ENCODE assay signal across 16 cellular contexts in genomic region chr2:85761946-85762345, GRCh38. TPM values are rescaled to one million over a fixed set of nuclear protein-coding genes. Genes with fewer than 3 reads are reported as not detected.
DNase-seq lines count a peak whose midpoint lies in the region; ATAC-seq, FAIRE-seq and TF ChIP-seq lines count a peak whose summit lies in the region.
"Had no signal": no experiment of that assay in that cellular context is flagged by ENCODE, and none has a peak within 500 bp of the region (broad histone marks: within the 10 kb centered on the region; RNA-seq: fewer than 3 reads in every experiment).

No MANE protein-coding gene starts in this region.

- CTCF ChIA-PET in HepG2 (lab: Yijun Ruan, JAX; ENCODE audit: low intra/inter-chr PET ratio, low total read pairs): no interaction called here

- TF ChIP-seq RAD21 in HepG2 (CRISPR knock-in tag; IDR thresholded peaks at IDR 0.05): no peak

- no peak for TF ChIP-seq CTCF in HepG2 (CRISPR knock-in tag; IDR thresholded peaks at IDR 0.05)
- no peak for TF ChIP-seq CTCF in right lobe of liver (IDR thresholded peaks at IDR 0.05)
- TF ChIP-seq CTCF in coronary artery (IDR thresholded peaks at IDR 0.05): no peak
- TF ChIP-seq CTCF in thoracic aorta (IDR thresholded peaks at IDR 0.05): no peak

- no peak for TF ChIP-seq POLR2A in HepG2 (IDR thresholded peaks at IDR 0.05; ENCODE audit: insufficient read depth in 1 of 2, low read depth in 2 of 2, low read length in 2 of 2)
- TF ChIP-seq POLR2A in right lobe of liver (IDR thresholded peaks at IDR 0.05): no peak

- H3K4me3 ChIP-seq in HepG2 (replicated peaks in 1 of 3; ENCODE audit: insufficient read depth in 1 of 3, low read depth in 2 of 3, low read length in 3 of 3) (peak overlapping the region in 1 of 3 experiments; percentile 45; a peak in 1 of 6 replicates), right lobe of liver (peak overlapping the region in 1 of 3 donors; percentile 4), coronary artery (peak overlapping the region; percentile 87), thoracic aorta (no peak overlapping the region)
- H3K4me3 ChIP-seq: BLaER1 treated with 17β-estradiol and CSF1 and Interleukin-3, amounts not matched to agents 10 nM and 100 nM had no signal

- H3K36me3 ChIP-seq in HepG2 (replicated peaks in 1 of 2; ENCODE audit: control insufficient read depth in 1 of 2, insufficient read depth in 2 of 2, low read length in 2 of 2) (no peaks in the 10 kb centered on the region), right lobe of liver (peaks cover 0 to 18% (median 0%) of the 10 kb centered on the region in 4 donors), thoracic aorta (peaks cover 29% of the 10 kb centered on the region)
- H3K36me3 ChIP-seq: BLaER1 treated with 17β-estradiol and CSF1 and Interleukin-3, amounts not matched to agents 10 nM and 100 nM had no signal

- H3K9me3 ChIP-seq in HepG2 (ENCODE audit: low read length) (no peaks in the 10 kb centered on the region), right lobe of liver (no peaks in the 10 kb centered on the region), thoracic aorta (no peaks in the 10 kb centered on the region)
- H3K9me3 ChIP-seq: BLaER1 treated with 17β-estradiol and CSF1 and Interleukin-3, amounts not matched to agents 10 nM and 100 nM had no signal

- no peak for TF ChIP-seq EP300 in HepG2 (IDR thresholded peaks at IDR 0.05; ENCODE audit: low read depth in 2 of 2, low read length in 2 of 2)
- TF ChIP-seq EP300 in HepG2 (CRISPR knock-in tag; IDR thresholded peaks at IDR 0.05; ENCODE audit: borderline replicate concordance): no peak

- no peak overlapping the region for H2AFZ ChIP-seq in HepG2 (ENCODE audit: low read length)

- in situ Hi-C loops in HepG2 (cut with HindIII; ENCODE audit: extremely low pct_ligation_motif_present, low pct_unique_long_range_greater_than_20kb): no loop called here

- H4K20me1 ChIP-seq in HepG2 (ENCODE audit: insufficient read depth, low read length): no peaks in the 10 kb centered on the region

- DNase-seq in HepG2 (ENCODE audit: low spot score) (no peak), right lobe of liver (no peak), coronary artery (ENCODE audit: low spot score) (no peak), thoracic aorta (ENCODE audit: low spot score) (no peak), dermis blood vessel endothelial cell (no peak), C1 segment of cervical spinal cord (lab: John Stamatoyannopoulos, UW) (no peak), NCI-H1417 treated with DMSO at 0.1 percent for 48 hours (lab: John Stamatoyannopoulos, UW) (no peak)
- DNase-seq in stimulated activated naive CD4-positive, alpha-beta T cell (lab: John Stamatoyannopoulos, UW): no peak
- DNase-seq: 8988T; ACHN; Calu3; CD4-positive, alpha-beta T cell; DMS 273 treated with DMSO at 0.1 percent for 48 hours; HCEC 1CT had no signal

- H3K27me3 ChIP-seq in HepG2 (ENCODE audit: control insufficient read depth in 1 of 2, insufficient read depth in 2 of 2, low read length in 2 of 2) (no peaks in the 10 kb centered on the region), right lobe of liver (no peaks in the 10 kb centered on the region), thoracic aorta (replicated peaks; ENCODE audit: insufficient read depth) (no peaks in the 10 kb centered on the region)

- WGBS in HepG2 (ENCODE audit: low lambda C conversion rate): 49% methylated on average over 4 of the region's 4 CpGs
- 62% methylated on average over 4 of the region's 4 CpGs for WGBS in right lobe of liver (ENCODE audit: insufficient coverage, low coverage, low lambda C conversion rate, missing lambda C conversion rate)

- H3K27ac ChIP-seq in HepG2 (ENCODE audit: extremely low read length, insufficient read depth, low read length) (no peak overlapping the region), right lobe of liver (peak overlapping the region in 1 of 3 donors; percentile 51), coronary artery (peak overlapping the region in 1 of 2 donors; percentile 80), thoracic aorta (peak overlapping the region; percentile 55 to 56)
- H3K27ac ChIP-seq: BLaER1 treated with 17β-estradiol and CSF1 and Interleukin-3, amounts not matched to agents 10 nM and 100 nM; HL-60 had no signal

- intact Hi-C loops in HepG2 (cut with micrococcal nuclease; ENCODE audit: unreplicated experiment): no loop called here
- intact Hi-C loops in right lobe of liver (cut with DNase I): no loop called here

- peaks cover 73% of the 10 kb centered on the region for H3K4me1 ChIP-seq in HepG2 (ENCODE audit: insufficient read depth, low read length)
- peaks cover 0 to 60% (median 20%) of the 10 kb centered on the region in 4 donors for H3K4me1 ChIP-seq in right lobe of liver
- peaks cover 13 to 88% of the 10 kb centered on the region in 2 donors for H3K4me1 ChIP-seq in thoracic aorta (ENCODE audit: control insufficient read depth in 1 of 2, low read depth in 2 of 2)

- H3K9ac ChIP-seq in HepG2 (ENCODE audit: insufficient read depth, low read depth, low read length): no peak overlapping the region
- H3K9ac ChIP-seq: BLaER1 treated with 17β-estradiol and CSF1 and Interleukin-3, amounts not matched to agents 10 nM and 100 nM had no signal

- ATAC-seq in HepG2 (peak; percentile 5), right lobe of liver (no peak), thoracic aorta (ENCODE audit: insufficient number of reproducible peaks, low FRiP score, low read depth) (no peak)

- H3K79me2 ChIP-seq in HepG2 (ENCODE audit: insufficient read depth, low read length): no peaks in the 10 kb centered on the region

- peak overlapping the region; percentile 71 for H3K4me2 ChIP-seq in HepG2 (ENCODE audit: low read depth, low read length)
- H3K4me2 ChIP-seq: BLaER1 treated with 17β-estradiol and CSF1 and Interleukin-3, amounts not matched to agents 10 nM and 100 nM had no signal

- BruUV-seq in HepG2 (replicated peaks; lab: Mats Ljungman, UMichigan): no TSS peak

- POLR2A ChIA-PET in HepG2 (lab: Yijun Ruan, JAX): interaction anchor here (1.1 to 1.7 kb wide), 2 partner anchors 10 to 16 kb away, joined by 4 to 11 read pairs; no protein-coding TSS in a partner anchor

- no peak for FAIRE-seq in HepG2 (lab: Jason Lieb, UNC)

TF ChIP-seq in HepG2, 621 proteins besides CTCF, POLR2A, EP300 and RAD21 (continues in another document):
- TF ChIP-seq NCOA1 (CRISPR knock-in tag; IDR thresholded peaks at IDR 0.05) (peak; percentile 48; the same call in 1 of the 2 replicates), REPIN1 (CRISPR knock-in tag; IDR thresholded peaks at IDR 0.05; ENCODE audit: borderline replicate concordance, low read depth) (0 out of 2 replicates have a peak, but pooled peaks have one; percentile 1), KDM6A (CRISPR knock-in tag; IDR thresholded peaks at IDR 0.05; ENCODE audit: low read depth) (no peak)

RNA-seq across cellular contexts. Expression of gene ATOH8, which starts 8.2 kb away (rescaled TPM):
- total RNA-seq in HepG2 (2016; rRNA removed; fragmentation: Illumina TruSeq; extraction: Trizol) (0.11 and 0.13 TPM in 2 replicates), right lobe of liver (10 to 100 TPM in 4 of 6 experiments, 1 to 10 TPM in 2; 5.3 to 78.0 (median 46.2) TPM), thoracic aorta (100 to 1,000 TPM in 1 of 2 donors, 10 to 100 TPM in 1; 78.4 to 207 TPM), dermis blood vessel endothelial cell (42.3 and 58.4 TPM in 2 replicates)
- 0.10 TPM in 1 of 2 replicates, not detected in the other for total RNA-seq in HepG2 (2016; cell fraction: cytosol; rRNA removed; fragmentation: Illumina TruSeq; extraction: Trizol; ENCODE audit: low read depth)
- total RNA-seq in HepG2 (2016; cell fraction: insoluble cytoplasmic fraction; rRNA removed; fragmentation: Illumina TruSeq; extraction: Trizol): 0.13 and 0.21 TPM in 2 replicates
- total RNA-seq in HepG2 (2016; cell fraction: membrane; rRNA removed; fragmentation: Illumina TruSeq; extraction: Trizol): 0.12 and 0.21 TPM in 2 replicates
- 0.34 and 0.38 TPM in 2 replicates for total RNA-seq in HepG2 (2016; cell fraction: nucleus; rRNA removed; fragmentation: Illumina TruSeq; extraction: Trizol)
- polyA plus RNA-seq in HepG2 (2011; rRNA removed): 0.22 and 0.61 TPM in 2 replicates
- 0.23 and 0.62 TPM in 2 replicates for polyA plus RNA-seq in HepG2 (2011; cell fraction: cytosol; rRNA removed)
- 0.55 and 0.88 TPM in 2 replicates for polyA plus RNA-seq in HepG2 (2011; cell fraction: nucleus; rRNA removed)
- 0.13 TPM in 1 of 2 replicates, not detected in the other for polyA plus RNA-seq in HepG2 (2012)
- not detected in 2 replicates for polyA plus RNA-seq in HepG2 (2016; cell fraction: cytosol; fragmentation: Illumina TruSeq; extraction: Trizol; ENCODE audit: low read depth)
- 0.11 and 0.14 TPM in 2 replicates for polyA plus RNA-seq in HepG2 (2016; cell fraction: insoluble cytoplasmic fraction; fragmentation: Illumina TruSeq; extraction: Trizol; ENCODE audit: low read depth)
- 0.13 TPM in 1 of 2 replicates, not detected in the other for polyA plus RNA-seq in HepG2 (2016; cell fraction: membrane; fragmentation: Illumina TruSeq; extraction: Trizol; ENCODE audit: low read depth)
- polyA plus RNA-seq in HepG2 (2016; cell fraction: nucleus; fragmentation: Illumina TruSeq; extraction: Trizol; ENCODE audit: insufficient read depth, low read depth): 0.15 and 0.25 TPM in 2 replicates
- polyA minus RNA-seq in HepG2 (2011; rRNA and poly(A)+ RNA removed; ENCODE audit: low replicate concordance): 1.6 and 10.7 TPM in 2 replicates
- 0.44 TPM in 1 of 2 replicates, not detected in the other for polyA minus RNA-seq in HepG2 (2011; cell fraction: cytosol; rRNA and poly(A)+ RNA removed)
- polyA minus RNA-seq in HepG2 (2011; cell fraction: nucleus; rRNA and poly(A)+ RNA removed): 0.62 and 1.4 TPM in 2 replicates
- total RNA-seq: CD4-positive, alpha-beta T cell had no signal

Comparison
In these comparisons a context has a peak if more than half of its experiments do, and no peak if none do; other contexts are left out.
1. RNA of gene ATOH8, which starts 8.2 kb away (total RNA-seq): 78.4 to 207 TPM in thoracic aorta, 5.3 to 78.0 TPM in right lobe of liver and 42.3 to 58.4 TPM in dermis blood vessel endothelial cell; 0.10 to 0.38 TPM in HepG2; every median in the first group is over 4 times any median in the second.